ENCODE assay signal across 1 cellular context in the genomic region with DNA sequence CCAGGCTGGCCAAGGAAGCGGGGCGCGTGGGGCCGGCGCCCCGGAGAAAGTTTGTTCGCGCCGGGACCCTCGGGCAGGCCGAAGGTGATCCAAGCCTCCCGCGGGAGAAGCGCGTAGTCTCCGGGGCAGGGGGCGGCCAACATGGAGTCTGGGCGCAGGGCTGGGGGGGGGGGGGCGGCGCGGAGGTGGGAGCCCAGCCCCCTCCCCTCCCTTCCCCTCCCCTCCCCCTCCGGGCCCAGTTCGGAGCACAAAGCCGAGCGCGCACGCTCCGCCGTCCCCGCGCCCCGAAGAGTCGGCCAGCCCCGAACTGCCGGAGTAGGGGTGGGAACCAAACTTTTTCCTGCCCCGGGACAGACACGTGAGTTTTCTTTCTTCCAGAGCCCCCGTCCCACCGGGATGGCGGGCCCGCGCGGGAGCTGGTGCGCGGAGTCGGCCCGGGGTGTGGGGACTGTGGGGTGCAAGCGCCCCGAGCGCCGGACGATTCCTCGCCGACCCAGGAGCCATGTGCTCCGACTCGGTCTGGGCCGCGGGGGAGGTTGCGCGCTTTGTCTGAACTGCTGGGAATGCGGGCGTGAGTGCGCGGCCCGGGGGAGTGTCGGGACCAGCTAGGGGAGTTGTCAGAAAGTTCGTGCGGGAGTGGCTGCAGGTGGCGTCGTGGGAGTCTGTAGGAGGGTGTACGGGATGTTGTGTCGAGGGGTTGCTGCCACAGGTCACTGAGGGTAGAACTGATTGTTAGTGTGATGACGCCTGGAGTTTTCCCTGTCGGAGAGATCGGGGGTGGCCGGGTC.
TF ChIP-seq lines count a peak whose summit lies in the region.

No MANE protein-coding gene starts in this region.

TF ChIP-seq in K562, 482 proteins besides CTCF, POLR2A, EP300 and RAD21 (continued from another document and continues in another):
- TF ChIP-seq RBM22 (IDR thresholded peaks at IDR 0.05; ENCODE audit: low read depth, low read length, poor library complexity, severe bottlenecking): peak; percentile 48
- peak; percentile 74 for TF ChIP-seq HMGN3 (IDR thresholded peaks at IDR 0.05; ENCODE audit: borderline replicate concordance, extremely low read depth, insufficient read length, low read depth, low read length)
- TF ChIP-seq, protein P1, sequence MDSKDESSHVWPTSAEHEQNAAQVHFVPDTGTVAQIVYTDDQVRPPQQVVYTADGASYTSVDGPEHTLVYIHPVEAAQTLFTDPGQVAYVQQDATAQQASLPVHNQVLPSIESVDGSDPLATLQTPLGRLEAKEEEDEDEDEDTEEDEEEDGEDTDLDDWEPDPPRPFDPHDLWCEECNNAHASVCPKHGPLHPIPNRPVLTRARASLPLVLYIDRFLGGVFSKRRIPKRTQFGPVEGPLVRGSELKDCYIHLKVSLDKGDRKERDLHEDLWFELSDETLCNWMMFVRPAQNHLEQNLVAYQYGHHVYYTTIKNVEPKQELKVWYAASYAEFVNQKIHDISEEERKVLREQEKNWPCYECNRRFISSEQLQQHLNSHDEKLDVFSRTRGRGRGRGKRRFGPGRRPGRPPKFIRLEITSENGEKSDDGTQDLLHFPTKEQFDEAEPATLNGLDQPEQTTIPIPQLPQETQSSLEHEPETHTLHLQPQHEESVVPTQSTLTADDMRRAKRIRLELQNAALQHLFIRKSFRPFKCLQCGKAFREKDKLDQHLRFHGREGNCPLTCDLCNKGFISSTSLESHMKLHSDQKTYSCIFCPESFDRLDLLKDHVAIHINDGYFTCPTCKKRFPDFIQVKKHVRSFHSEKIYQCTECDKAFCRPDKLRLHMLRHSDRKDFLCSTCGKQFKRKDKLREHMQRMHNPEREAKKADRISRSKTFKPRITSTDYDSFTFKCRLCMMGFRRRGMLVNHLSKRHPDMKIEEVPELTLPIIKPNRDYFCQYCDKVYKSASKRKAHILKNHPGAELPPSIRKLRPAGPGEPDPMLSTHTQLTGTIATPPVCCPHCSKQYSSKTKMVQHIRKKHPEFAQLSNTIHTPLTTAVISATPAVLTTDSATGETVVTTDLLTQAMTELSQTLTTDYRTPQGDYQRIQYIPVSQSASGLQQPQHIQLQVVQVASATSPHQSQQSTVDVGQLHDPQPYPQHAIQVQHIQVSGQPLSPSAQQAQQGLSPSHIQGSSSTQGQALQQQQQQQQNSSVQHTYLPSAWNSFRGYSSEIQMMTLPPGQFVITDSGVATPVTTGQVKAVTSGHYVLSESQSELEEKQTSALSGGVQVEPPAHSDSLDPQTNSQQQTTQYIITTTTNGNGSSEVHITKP (IDR thresholded peaks at IDR 0.05; ENCODE audit: partially characterized antibody): peak; percentile 37
- peak; percentile 88 for TF ChIP-seq POLR2G (IDR thresholded peaks at IDR 0.05; ENCODE audit: low read depth, low read length)
- TF ChIP-seq C11orf30 (IDR thresholded peaks at IDR 0.05; ENCODE audit: low read depth): no peak
- peak in 1 of 2 experiments; percentile 79; a peak in 1 of 4 replicates for TF ChIP-seq TEAD1 (CRISPR knock-in tag; IDR thresholded peaks at IDR 0.05)
- TF ChIP-seq DPF2 (IDR thresholded peaks at IDR 0.05): peak; percentile 41; the same call in 1 of the 2 replicates
- TF ChIP-seq FIP1L1 (IDR thresholded peaks at IDR 0.05; ENCODE audit: low read depth, low read length, poor library complexity, severe bottlenecking): peak; percentile 56
- peak; percentile 28 for TF ChIP-seq HNRNPLL (IDR thresholded peaks at IDR 0.05; ENCODE audit: low read depth, low read length, poor library complexity, severe bottlenecking)
- TF ChIP-seq HDAC1 (IDR thresholded peaks at IDR 0.05): peak in 1 of 2 experiments; percentile 92; a peak in 2 of 4 replicates
- TF ChIP-seq TOE1 (IDR thresholded peaks at IDR 0.05; ENCODE audit: borderline replicate concordance): 0 out of 2 replicates have a peak, but pooled peaks have one; percentile 48
- TF ChIP-seq TOE1 (CRISPR knock-in tag; IDR thresholded peaks at IDR 0.05; ENCODE audit: borderline replicate concordance, low read depth): no peak
- peak; percentile 99 for TF ChIP-seq L3MBTL2 (IDR thresholded peaks at IDR 0.05)
- TF ChIP-seq, protein P2, sequence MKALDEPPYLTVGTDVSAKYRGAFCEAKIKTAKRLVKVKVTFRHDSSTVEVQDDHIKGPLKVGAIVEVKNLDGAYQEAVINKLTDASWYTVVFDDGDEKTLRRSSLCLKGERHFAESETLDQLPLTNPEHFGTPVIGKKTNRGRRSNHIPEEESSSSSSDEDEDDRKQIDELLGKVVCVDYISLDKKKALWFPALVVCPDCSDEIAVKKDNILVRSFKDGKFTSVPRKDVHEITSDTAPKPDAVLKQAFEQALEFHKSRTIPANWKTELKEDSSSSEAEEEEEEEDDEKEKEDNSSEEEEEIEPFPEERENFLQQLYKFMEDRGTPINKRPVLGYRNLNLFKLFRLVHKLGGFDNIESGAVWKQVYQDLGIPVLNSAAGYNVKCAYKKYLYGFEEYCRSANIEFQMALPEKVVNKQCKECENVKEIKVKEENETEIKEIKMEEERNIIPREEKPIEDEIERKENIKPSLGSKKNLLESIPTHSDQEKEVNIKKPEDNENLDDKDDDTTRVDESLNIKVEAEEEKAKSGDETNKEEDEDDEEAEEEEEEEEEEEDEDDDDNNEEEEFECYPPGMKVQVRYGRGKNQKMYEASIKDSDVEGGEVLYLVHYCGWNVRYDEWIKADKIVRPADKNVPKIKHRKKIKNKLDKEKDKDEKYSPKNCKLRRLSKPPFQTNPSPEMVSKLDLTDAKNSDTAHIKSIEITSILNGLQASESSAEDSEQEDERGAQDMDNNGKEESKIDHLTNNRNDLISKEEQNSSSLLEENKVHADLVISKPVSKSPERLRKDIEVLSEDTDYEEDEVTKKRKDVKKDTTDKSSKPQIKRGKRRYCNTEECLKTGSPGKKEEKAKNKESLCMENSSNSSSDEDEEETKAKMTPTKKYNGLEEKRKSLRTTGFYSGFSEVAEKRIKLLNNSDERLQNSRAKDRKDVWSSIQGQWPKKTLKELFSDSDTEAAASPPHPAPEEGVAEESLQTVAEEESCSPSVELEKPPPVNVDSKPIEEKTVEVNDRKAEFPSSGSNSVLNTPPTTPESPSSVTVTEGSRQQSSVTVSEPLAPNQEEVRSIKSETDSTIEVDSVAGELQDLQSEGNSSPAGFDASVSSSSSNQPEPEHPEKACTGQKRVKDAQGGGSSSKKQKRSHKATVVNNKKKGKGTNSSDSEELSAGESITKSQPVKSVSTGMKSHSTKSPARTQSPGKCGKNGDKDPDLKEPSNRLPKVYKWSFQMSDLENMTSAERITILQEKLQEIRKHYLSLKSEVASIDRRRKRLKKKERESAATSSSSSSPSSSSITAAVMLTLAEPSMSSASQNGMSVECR (CRISPR knock-in tag; IDR thresholded peaks at IDR 0.05): peak; percentile 16; the same call in 1 of the 2 replicates
- TF ChIP-seq POLR2B (IDR thresholded peaks at IDR 0.05; ENCODE audit: low read depth, partially characterized antibody): peak; percentile 27
- TF ChIP-seq RNF2 (IDR thresholded peaks at IDR 0.05): peak; percentile 77
- peak; percentile 11; the same call in 1 of the 2 replicates for TF ChIP-seq ZNF431 (CRISPR knock-in tag; IDR thresholded peaks at IDR 0.05)
- peak in 1 of 2 experiments; percentile 64; a peak in 1 of 4 replicates for TF ChIP-seq RCOR1 (IDR thresholded peaks at IDR 0.05; ENCODE audit: borderline replicate concordance in 1 of 2, low read depth in 2 of 2, low read length in 2 of 2)
- TF ChIP-seq NEUROD1 (IDR thresholded peaks at IDR 0.05; ENCODE audit: borderline replicate concordance, low read depth, low read length, partially characterized antibody): peak; percentile 38
- TF ChIP-seq ZNF766 (CRISPR knock-in tag; conservative IDR thresholded peaks at IDR 0.05): 0 out of 2 replicates have a peak, but pooled peaks have one; percentile 18
- TF ChIP-seq SMARCE1 (IDR thresholded peaks at IDR 0.05): peak; percentile 62; the same call in 1 of the 2 replicates
- TF ChIP-seq, protein P3, sequence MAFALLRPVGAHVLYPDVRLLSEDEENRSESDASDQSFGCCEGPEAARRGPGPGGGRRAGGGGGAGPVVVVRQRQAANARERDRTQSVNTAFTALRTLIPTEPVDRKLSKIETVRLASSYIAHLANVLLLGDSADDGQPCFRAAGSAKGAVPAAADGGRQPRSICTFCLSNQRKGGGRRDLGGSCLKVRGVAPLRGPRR (CRISPR knock-in tag; IDR thresholded peaks at IDR 0.05): no peak
- TF ChIP-seq, protein P4, sequence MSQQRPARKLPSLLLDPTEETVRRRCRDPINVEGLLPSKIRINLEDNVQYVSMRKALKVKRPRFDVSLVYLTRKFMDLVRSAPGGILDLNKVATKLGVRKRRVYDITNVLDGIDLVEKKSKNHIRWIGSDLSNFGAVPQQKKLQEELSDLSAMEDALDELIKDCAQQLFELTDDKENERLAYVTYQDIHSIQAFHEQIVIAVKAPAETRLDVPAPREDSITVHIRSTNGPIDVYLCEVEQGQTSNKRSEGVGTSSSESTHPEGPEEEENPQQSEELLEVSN (IDR thresholded peaks at IDR 0.05; ENCODE audit: borderline replicate concordance in 1 of 2, extremely low read depth in 1 of 2, insufficient read depth in 1 of 2, insufficient read length in 1 of 2, low read depth in 1 of 2, low read length in 1 of 2, poor library complexity in 1 of 2, severe bottlenecking in 1 of 2): peak; percentile 89 to 92
- TF ChIP-seq CHD2 (IDR thresholded peaks at IDR 0.05; ENCODE audit: low read depth, low read length): 0 out of 2 replicates have a peak, but pooled peaks have one; percentile 7
- TF ChIP-seq ZFX (CRISPR knock-in tag; IDR thresholded peaks at IDR 0.05): peak; percentile 80
- TF ChIP-seq YY1 (IDR thresholded peaks at IDR 0.05; ENCODE audit: borderline replicate concordance in 1 of 3, control insufficient read depth in 1 of 3, extremely low read depth in 1 of 3, insufficient read depth in 3 of 3, insufficient read length in 1 of 3, insufficient replicate concordance in 2 of 3, low read depth in 1 of 3, low read length in 2 of 3): peak in 1 of 3 experiments; percentile 48
- no peak; the same call in 1 of the 2 replicates for TF ChIP-seq SMARCA5 (IDR thresholded peaks at IDR 0.05)
- TF ChIP-seq MAZ (CRISPR knock-in tag; conservative IDR thresholded peaks at IDR 0.05 in 1 of 2, IDR thresholded peaks at IDR 0.05 in 1 of 2): peak in 1 of 2 experiments; percentile 20; a peak in 1 of 4 replicates
- TF ChIP-seq SOX6 (IDR thresholded peaks at IDR 0.05): peak; percentile 67; the same call in 1 of the 2 replicates
- TF ChIP-seq CTBP1 (IDR thresholded peaks at IDR 0.05; ENCODE audit: borderline replicate concordance): peak; percentile 58; the same call in 1 of the 2 replicates
- TF ChIP-seq MXI1 (IDR thresholded peaks at IDR 0.05; ENCODE audit: low read depth, low read length): 0 out of 2 replicates have a peak, but pooled peaks have one; percentile 8
- TF ChIP-seq, protein P5, sequence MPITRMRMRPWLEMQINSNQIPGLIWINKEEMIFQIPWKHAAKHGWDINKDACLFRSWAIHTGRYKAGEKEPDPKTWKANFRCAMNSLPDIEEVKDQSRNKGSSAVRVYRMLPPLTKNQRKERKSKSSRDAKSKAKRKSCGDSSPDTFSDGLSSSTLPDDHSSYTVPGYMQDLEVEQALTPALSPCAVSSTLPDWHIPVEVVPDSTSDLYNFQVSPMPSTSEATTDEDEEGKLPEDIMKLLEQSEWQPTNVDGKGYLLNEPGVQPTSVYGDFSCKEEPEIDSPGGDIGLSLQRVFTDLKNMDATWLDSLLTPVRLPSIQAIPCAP (CRISPR knock-in tag; IDR thresholded peaks at IDR 0.05; ENCODE audit: borderline replicate concordance): no peak
- peak; percentile 46; the same call in 1 of the 2 replicates for TF ChIP-seq MTA1 (IDR thresholded peaks at IDR 0.05; ENCODE audit: borderline replicate concordance)
- peak; percentile 25; the same call in 1 of the 2 replicates for TF ChIP-seq NCOR1 (IDR thresholded peaks at IDR 0.05)
- peak; percentile 74 for TF ChIP-seq BCOR (IDR thresholded peaks at IDR 0.05)
- TF ChIP-seq PHF20 (IDR thresholded peaks at IDR 0.05; ENCODE audit: partially characterized antibody): peak; percentile 28
- TF ChIP-seq DMBX1 (CRISPR knock-in tag; IDR thresholded peaks at IDR 0.05; ENCODE audit: borderline replicate concordance): peak; percentile 40; the same call in 1 of the 2 replicates
- TF ChIP-seq COPS2 (conservative IDR thresholded peaks at IDR 0.05): no peak
- TF ChIP-seq ZNF764 (CRISPR knock-in tag; IDR thresholded peaks at IDR 0.05; ENCODE audit: low read depth): no peak
- TF ChIP-seq ZNF644 (tag; IDR thresholded peaks at IDR 0.05; ENCODE audit: low read depth): no peak
- TF ChIP-seq, protein P6, sequence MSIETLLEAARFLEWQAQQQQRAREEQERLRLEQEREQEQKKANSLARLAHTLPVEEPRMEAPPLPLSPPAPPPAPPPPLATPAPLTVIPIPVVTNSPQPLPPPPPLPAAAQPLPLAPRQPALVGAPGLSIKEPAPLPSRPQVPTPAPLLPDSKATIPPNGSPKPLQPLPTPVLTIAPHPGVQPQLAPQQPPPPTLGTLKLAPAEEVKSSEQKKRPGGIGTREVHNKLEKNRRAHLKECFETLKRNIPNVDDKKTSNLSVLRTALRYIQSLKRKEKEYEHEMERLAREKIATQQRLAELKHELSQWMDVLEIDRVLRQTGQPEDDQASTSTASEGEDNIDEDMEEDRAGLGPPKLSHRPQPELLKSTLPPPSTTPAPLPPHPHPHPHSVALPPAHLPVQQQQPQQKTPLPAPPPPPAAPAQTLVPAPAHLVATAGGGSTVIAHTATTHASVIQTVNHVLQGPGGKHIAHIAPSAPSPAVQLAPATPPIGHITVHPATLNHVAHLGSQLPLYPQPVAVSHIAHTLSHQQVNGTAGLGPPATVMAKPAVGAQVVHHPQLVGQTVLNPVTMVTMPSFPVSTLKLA (conservative IDR thresholded peaks at IDR 0.05): peak; percentile 84 to 87
- TF ChIP-seq, protein P7, sequence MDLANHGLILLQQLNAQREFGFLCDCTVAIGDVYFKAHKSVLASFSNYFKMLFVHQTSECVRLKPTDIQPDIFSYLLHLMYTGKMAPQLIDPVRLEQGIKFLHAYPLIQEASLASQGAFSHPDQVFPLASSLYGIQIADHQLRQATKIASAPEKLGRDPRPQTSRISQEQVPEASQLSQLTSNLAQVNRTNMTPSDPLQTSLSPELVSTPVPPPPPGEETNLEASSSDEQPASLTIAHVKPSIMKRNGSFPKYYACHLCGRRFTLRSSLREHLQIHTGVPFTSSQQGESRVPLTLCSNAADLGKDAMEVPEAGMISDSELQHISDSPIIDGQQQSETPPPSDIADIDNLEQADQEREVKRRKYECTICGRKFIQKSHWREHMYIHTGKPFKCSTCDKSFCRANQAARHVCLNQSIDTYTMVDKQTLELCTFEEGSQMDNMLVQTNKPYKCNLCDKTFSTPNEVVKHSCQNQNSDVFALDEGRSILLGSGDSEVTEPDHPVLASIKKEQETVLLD (IDR thresholded peaks at IDR 0.05): peak; percentile 78
- no peak for TF ChIP-seq ZFP1 (CRISPR knock-in tag; IDR thresholded peaks at IDR 0.05)
- TF ChIP-seq CC2D1A (IDR thresholded peaks at IDR 0.05): no peak
- peak; percentile 85 for TF ChIP-seq CXXC5 (CRISPR knock-in tag; IDR thresholded peaks at IDR 0.05)
- peak in 1 of 2 experiments; percentile 55; a peak in 3 of 4 replicates for TF ChIP-seq KDM1A (IDR thresholded peaks at IDR 0.05)
- TF ChIP-seq, protein P8, sequence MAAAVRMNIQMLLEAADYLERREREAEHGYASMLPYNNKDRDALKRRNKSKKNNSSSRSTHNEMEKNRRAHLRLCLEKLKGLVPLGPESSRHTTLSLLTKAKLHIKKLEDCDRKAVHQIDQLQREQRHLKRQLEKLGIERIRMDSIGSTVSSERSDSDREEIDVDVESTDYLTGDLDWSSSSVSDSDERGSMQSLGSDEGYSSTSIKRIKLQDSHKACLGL (CRISPR knock-in tag; IDR thresholded peaks at IDR 0.05; ENCODE audit: borderline replicate concordance, poor library complexity, severe bottlenecking): no peak
- peak; percentile 38 for TF ChIP-seq TBP (optimal IDR thresholded peaks at IDR 0.05; ENCODE audit: low read depth, low read length)
- TF ChIP-seq, protein P9, sequence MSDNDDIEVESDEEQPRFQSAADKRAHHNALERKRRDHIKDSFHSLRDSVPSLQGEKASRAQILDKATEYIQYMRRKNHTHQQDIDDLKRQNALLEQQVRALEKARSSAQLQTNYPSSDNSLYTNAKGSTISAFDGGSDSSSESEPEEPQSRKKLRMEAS (CRISPR knock-in tag; IDR thresholded peaks at IDR 0.05): peak; percentile 96
